2 cellular contexts compared by ENCODE assay signal in the genomic region with DNA sequence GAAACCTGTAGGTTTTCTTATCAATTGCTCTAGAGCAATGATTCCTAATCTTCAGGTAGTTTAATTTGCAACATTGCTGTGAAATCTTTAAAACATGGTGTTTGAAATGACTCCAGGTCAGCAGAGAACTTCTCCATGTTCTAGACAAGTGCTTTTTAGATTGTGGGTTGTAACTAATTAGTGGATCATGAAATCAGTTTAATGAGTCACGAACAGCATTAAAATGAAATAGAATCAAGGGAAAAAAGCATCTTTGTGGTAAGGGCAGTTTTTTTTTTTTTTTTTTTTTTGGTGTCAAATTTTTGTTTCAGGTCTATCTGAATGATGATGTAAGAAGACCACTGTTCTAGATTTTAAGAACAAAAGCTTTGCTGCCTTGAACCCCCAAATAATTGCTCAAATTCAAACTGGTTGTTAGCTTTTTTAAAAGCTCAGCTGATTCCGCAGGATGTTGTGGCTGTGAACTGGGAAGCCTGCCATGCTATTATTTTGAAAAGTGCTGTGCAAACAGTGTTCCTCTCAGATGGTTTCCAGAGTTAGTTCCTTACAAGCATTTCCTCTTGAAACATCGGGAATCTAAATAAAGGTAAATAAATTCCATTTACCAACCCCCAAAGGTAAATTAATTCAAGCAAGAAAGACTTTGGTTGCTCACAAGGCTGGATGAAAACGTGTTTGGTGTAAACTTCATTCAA.
TF ChIP-seq lines count a peak whose summit lies in the region.

No MANE protein-coding gene starts in this region.

TF ChIP-seq in IMR-90, 13 proteins besides CTCF, POLR2A, EP300 and RAD21:
- TF ChIP-seq, protein P1, sequence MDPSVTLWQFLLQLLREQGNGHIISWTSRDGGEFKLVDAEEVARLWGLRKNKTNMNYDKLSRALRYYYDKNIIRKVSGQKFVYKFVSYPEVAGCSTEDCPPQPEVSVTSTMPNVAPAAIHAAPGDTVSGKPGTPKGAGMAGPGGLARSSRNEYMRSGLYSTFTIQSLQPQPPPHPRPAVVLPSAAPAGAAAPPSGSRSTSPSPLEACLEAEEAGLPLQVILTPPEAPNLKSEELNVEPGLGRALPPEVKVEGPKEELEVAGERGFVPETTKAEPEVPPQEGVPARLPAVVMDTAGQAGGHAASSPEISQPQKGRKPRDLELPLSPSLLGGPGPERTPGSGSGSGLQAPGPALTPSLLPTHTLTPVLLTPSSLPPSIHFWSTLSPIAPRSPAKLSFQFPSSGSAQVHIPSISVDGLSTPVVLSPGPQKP (IDR thresholded peaks at IDR 0.05; ENCODE audit: borderline replicate concordance, low read depth, low read length): no peak
- no peak for TF ChIP-seq RFX5 (IDR thresholded peaks at IDR 0.05; ENCODE audit: low read depth, low read length)
- TF ChIP-seq NFE2L2 (IDR thresholded peaks at IDR 0.05; ENCODE audit: low read depth, low read length): no peak
- TF ChIP-seq, protein P2, sequence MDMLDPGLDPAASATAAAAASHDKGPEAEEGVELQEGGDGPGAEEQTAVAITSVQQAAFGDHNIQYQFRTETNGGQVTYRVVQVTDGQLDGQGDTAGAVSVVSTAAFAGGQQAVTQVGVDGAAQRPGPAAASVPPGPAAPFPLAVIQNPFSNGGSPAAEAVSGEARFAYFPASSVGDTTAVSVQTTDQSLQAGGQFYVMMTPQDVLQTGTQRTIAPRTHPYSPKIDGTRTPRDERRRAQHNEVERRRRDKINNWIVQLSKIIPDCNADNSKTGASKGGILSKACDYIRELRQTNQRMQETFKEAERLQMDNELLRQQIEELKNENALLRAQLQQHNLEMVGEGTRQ (IDR thresholded peaks at IDR 0.05; ENCODE audit: low read depth, low read length): no peak
- TF ChIP-seq CHD1 (IDR thresholded peaks at IDR 0.05; ENCODE audit: low read depth, low read length): no peak
- no peak for TF ChIP-seq CEBPB (IDR thresholded peaks at IDR 0.05; ENCODE audit: low read depth, low read length)
- TF ChIP-seq MAZ (IDR thresholded peaks at IDR 0.05; ENCODE audit: borderline replicate concordance, low read depth, low read length): no peak
- TF ChIP-seq RCOR1 (IDR thresholded peaks at IDR 0.05; ENCODE audit: insufficient replicate concordance, low read length): no peak
- no peak for TF ChIP-seq MAFK (IDR thresholded peaks at IDR 0.05; ENCODE audit: low read depth, low read length)
- TF ChIP-seq MXI1 (IDR thresholded peaks at IDR 0.05; ENCODE audit: borderline replicate concordance, low read depth, low read length): no peak
- TF ChIP-seq SMC3 (IDR thresholded peaks at IDR 0.05; ENCODE audit: low read depth, low read length): no peak
- no peak for TF ChIP-seq BHLHE40 (IDR thresholded peaks at IDR 0.05; ENCODE audit: low read depth, low read length)

TF ChIP-seq in SK-N-SH treated with all-trans-retinoic acid at 6 μM for 48 hours, 23 proteins besides CTCF, POLR2A, EP300 and RAD21 (continued from another document):
- TF ChIP-seq, protein P3, sequence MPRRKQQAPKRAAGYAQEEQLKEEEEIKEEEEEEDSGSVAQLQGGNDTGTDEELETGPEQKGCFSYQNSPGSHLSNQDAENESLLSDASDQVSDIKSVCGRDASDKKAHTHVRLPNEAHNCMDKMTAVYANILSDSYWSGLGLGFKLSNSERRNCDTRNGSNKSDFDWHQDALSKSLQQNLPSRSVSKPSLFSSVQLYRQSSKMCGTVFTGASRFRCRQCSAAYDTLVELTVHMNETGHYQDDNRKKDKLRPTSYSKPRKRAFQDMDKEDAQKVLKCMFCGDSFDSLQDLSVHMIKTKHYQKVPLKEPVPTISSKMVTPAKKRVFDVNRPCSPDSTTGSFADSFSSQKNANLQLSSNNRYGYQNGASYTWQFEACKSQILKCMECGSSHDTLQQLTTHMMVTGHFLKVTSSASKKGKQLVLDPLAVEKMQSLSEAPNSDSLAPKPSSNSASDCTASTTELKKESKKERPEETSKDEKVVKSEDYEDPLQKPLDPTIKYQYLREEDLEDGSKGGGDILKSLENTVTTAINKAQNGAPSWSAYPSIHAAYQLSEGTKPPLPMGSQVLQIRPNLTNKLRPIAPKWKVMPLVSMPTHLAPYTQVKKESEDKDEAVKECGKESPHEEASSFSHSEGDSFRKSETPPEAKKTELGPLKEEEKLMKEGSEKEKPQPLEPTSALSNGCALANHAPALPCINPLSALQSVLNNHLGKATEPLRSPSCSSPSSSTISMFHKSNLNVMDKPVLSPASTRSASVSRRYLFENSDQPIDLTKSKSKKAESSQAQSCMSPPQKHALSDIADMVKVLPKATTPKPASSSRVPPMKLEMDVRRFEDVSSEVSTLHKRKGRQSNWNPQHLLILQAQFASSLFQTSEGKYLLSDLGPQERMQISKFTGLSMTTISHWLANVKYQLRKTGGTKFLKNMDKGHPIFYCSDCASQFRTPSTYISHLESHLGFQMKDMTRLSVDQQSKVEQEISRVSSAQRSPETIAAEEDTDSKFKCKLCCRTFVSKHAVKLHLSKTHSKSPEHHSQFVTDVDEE (CRISPR knock-in tag; IDR thresholded peaks at IDR 0.05): no peak
- TF ChIP-seq GLIS3 (CRISPR knock-in tag; IDR thresholded peaks at IDR 0.05) (no peak), BACH2 (CRISPR knock-in tag; IDR thresholded peaks at IDR 0.05; ENCODE audit: borderline replicate concordance) (no peak), SNAI2 (CRISPR knock-in tag; IDR thresholded peaks at IDR 0.05) (no peak), ZFP30 (CRISPR knock-in tag; IDR thresholded peaks at IDR 0.05) (no peak), ISL1 (CRISPR knock-in tag; IDR thresholded peaks at IDR 0.05) (no peak), ZFP3 (CRISPR knock-in tag; IDR thresholded peaks at IDR 0.05) (no peak), TCF4 (CRISPR knock-in tag; IDR thresholded peaks at IDR 0.05; ENCODE audit: borderline replicate concordance) (no peak), PPARA (CRISPR knock-in tag; IDR thresholded peaks at IDR 0.05; ENCODE audit: borderline replicate concordance) (no peak), ZC3H10 (CRISPR knock-in tag; IDR thresholded peaks at IDR 0.05) (no peak)
- TF ChIP-seq, protein P4, sequence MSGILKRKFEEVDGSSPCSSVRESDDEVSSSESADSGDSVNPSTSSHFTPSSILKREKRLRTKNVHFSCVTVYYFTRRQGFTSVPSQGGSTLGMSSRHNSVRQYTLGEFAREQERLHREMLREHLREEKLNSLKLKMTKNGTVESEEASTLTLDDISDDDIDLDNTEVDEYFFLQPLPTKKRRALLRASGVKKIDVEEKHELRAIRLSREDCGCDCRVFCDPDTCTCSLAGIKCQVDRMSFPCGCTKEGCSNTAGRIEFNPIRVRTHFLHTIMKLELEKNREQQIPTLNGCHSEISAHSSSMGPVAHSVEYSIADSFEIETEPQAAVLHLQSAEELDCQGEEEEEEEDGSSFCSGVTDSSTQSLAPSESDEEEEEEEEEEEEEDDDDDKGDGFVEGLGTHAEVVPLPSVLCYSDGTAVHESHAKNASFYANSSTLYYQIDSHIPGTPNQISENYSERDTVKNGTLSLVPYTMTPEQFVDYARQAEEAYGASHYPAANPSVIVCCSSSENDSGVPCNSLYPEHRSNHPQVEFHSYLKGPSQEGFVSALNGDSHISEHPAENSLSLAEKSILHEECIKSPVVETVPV (CRISPR knock-in tag; IDR thresholded peaks at IDR 0.05): no peak
- TF ChIP-seq, protein P5, sequence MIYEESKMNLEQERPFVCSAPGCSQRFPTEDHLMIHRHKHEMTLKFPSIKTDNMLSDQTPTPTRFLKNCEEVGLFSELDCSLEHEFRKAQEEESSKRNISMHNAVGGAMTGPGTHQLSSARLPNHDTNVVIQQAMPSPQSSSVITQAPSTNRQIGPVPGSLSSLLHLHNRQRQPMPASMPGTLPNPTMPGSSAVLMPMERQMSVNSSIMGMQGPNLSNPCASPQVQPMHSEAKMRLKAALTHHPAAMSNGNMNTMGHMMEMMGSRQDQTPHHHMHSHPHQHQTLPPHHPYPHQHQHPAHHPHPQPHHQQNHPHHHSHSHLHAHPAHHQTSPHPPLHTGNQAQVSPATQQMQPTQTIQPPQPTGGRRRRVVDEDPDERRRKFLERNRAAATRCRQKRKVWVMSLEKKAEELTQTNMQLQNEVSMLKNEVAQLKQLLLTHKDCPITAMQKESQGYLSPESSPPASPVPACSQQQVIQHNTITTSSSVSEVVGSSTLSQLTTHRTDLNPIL (CRISPR knock-in tag; IDR thresholded peaks at IDR 0.05; ENCODE audit: low read depth): no peak
